Comparison of ENCODE assay signal across 9 cellular contexts in genomic region chr1:159161001-159161718, GRCh38. TPM values are rescaled to one million over a fixed set of nuclear protein-coding genes. Genes with fewer than 3 reads are reported as not detected.
DNase-seq lines count a peak whose midpoint lies in the region; ATAC-seq and TF ChIP-seq lines count a peak whose summit lies in the region.
"Had no signal": no experiment of that assay in that cellular context is flagged by ENCODE, and none has a peak within 500 bp of the region (broad histone marks: within the 10 kb centered on the region; RNA-seq: fewer than 3 reads in every experiment).

No MANE protein-coding gene starts in this region.

- peak; percentile 95 for ATAC-seq in GM19023 (IDR thresholded peaks at IDR 0.05; ENCODE audit: unreplicated experiment)
- ATAC-seq in HG03159 (IDR thresholded peaks at IDR 0.05; ENCODE audit: unreplicated experiment): peak; percentile 98

- no peaks in the 10 kb centered on the region for H3K9me3 ChIP-seq in liver (ENCODE audit: control insufficient read depth in 4 of 4, low read length in 3 of 4)

- H3K9ac ChIP-seq in liver (ENCODE audit: low read depth in 1 of 2, low read length in 2 of 2): no peak overlapping the region

- H3K27ac ChIP-seq in liver (ENCODE audit: low read depth in 1 of 2, low read length in 2 of 2): no peak overlapping the region

- peaks cover 0 to 3% (median 1%) of the 10 kb centered on the region in 4 donors for H3K4me1 ChIP-seq in liver (ENCODE audit: control insufficient read depth in 4 of 4, insufficient read depth in 4 of 4, low read length in 3 of 4)

- DNase-seq in C1 segment of cervical spinal cord (lab: John Stamatoyannopoulos, UW): peak in 12 of 14 donors; percentile 29 to 80 (median 55)
- peak; percentile 69 to 91 for DNase-seq in NCI-H446 (lab: John Stamatoyannopoulos, UW)
- DNase-seq in activated CD4-positive, CD25-positive, alpha-beta regulatory T cell treated with anti-CD3 and anti-CD28 coated beads, Interleukin-2, amount 50 U/mL, for 72 hours: peak; percentile 58
- DNase-seq in cerebellum (ENCODE audit: low spot score): peak; percentile 82
- DNase-seq in stimulated activated CD4-positive, alpha-beta T cell treated with anti-CD3 and anti-CD28 coated beads, Interleukin-4, amount 100 ng/mL, for 4 hours: peak; percentile 44 to 61

- H3K4me3 ChIP-seq in liver (ENCODE audit: low read depth in 1 of 3, low read length in 3 of 3): no peak overlapping the region

- H3K36me3 ChIP-seq in liver (ENCODE audit: control insufficient read depth in 4 of 4, insufficient read depth in 3 of 4, low read depth in 1 of 4, low read length in 3 of 4): no peaks in the 10 kb centered on the region

- peak; percentile 99 for TF ChIP-seq CTCF in liver (IDR thresholded peaks at IDR 0.05; ENCODE audit: low read depth, low read length, missing input control)

- TF ChIP-seq RAD21 in liver (IDR thresholded peaks at IDR 0.05): peak; percentile 99

- peaks cover 0 to 8% (median 2%) of the 10 kb centered on the region in 4 donors for H3K27me3 ChIP-seq in liver (ENCODE audit: control insufficient read depth in 4 of 4, insufficient read depth in 4 of 4, low read length in 3 of 4)

- 3% methylated on average over 4 of the region's 4 CpGs for WGBS in liver

TF ChIP-seq in liver, 16 proteins besides CTCF, POLR2A, EP300 and RAD21:
- TF ChIP-seq ATF3 (IDR thresholded peaks at IDR 0.05) (no peak), TAF1 (conservative IDR thresholded peaks at IDR 0.05) (no peak), JUND (IDR thresholded peaks at IDR 0.05) (no peak), REST (IDR thresholded peaks at IDR 0.05) (no peak), YY1 (IDR thresholded peaks at IDR 0.05) (no peak), ZBTB33 (IDR thresholded peaks at IDR 0.05) (no peak), RXRA (IDR thresholded peaks at IDR 0.05) (no peak), FOXA2 (IDR thresholded peaks at IDR 0.05) (no peak), SP1 (IDR thresholded peaks at IDR 0.05) (no peak)
- TF ChIP-seq, protein P1, sequence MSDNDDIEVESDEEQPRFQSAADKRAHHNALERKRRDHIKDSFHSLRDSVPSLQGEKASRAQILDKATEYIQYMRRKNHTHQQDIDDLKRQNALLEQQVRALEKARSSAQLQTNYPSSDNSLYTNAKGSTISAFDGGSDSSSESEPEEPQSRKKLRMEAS (IDR thresholded peaks at IDR 0.05): no peak

RNA-seq across cellular contexts. Expression of gene CADM3, which starts 10.3 kb away (rescaled TPM):
- 100 TPM for total RNA-seq in cerebellum
- total RNA-seq in liver: under 1 TPM; 0.14 to 0.17 TPM
- under 1 TPM; 0.15 to 0.25 TPM for polyA plus RNA-seq in liver
- total RNA-seq: T-helper 2 cell treated with Interferon-gamma antibody and Interleukin-4, amounts not matched to agents 100 ng/mL and 5 ng/mL, for 36 hours had no signal

RNA-seq across cellular contexts. Expression of gene ACKR1, which starts 43.5 kb away (rescaled TPM):
- total RNA-seq in cerebellum (4.2 TPM), liver (10 to 100 TPM in 1 of 2 donors, under 1 TPM in 1; 0.08 to 17.2 TPM)
- under 1 TPM in 1 of 2 donors, not detected in 1; 0.48 TPM for polyA plus RNA-seq in liver
- total RNA-seq: T-helper 2 cell treated with Interferon-gamma antibody and Interleukin-4, amounts not matched to agents 100 ng/mL and 5 ng/mL, for 36 hours had no signal

Comparison
In these comparisons a context has a peak if more than half of its experiments do, and no peak if none do; other contexts are left out.
1. RNA of gene CADM3, which starts 10.3 kb away (total RNA-seq): 100 TPM in cerebellum (single experiment); 0.14 to 0.17 TPM in liver; every median in the first group is over 10 times any median in the second.
2. Peak in every context shown above with its lines, with median percentiles within 50 percentile points of each other: DNase-seq.